Comparison of ENCODE assay signal across 9 cellular contexts in genomic region chr17:78722101-78722761, GRCh38. TPM values are rescaled to one million over a fixed set of nuclear protein-coding genes. Genes with fewer than 3 reads are reported as not detected.
DNase-seq lines count a peak whose midpoint lies in the region; ATAC-seq, FAIRE-seq and TF ChIP-seq lines count a peak whose summit lies in the region.
"Had no signal": no experiment of that assay in that cellular context is flagged by ENCODE, and none has a peak within 500 bp of the region (broad histone marks: within the 10 kb centered on the region; RNA-seq: fewer than 3 reads in every experiment).

No MANE protein-coding gene starts in this region.

- TF ChIP-seq CTCF in GM23338 (conservative IDR thresholded peaks at IDR 0.05; ENCODE audit: low read depth in 2 of 2) (no peak), astrocyte (IDR thresholded peaks at IDR 0.05; ENCODE audit: insufficient read depth, low read depth, low read length) (no peak)

- peaks cover 24% of the 10 kb centered on the region for H3K27me3 Mint-ChIP-seq in GM23338 (ENCODE audit: insufficient read depth, low read depth, poor library complexity)
- no peaks in the 10 kb centered on the region for H3K27me3 Mint-ChIP-seq in astrocyte (ENCODE audit: low read depth, unreplicated experiment)

- TF ChIP-seq POLR2A in GM18505 (IDR thresholded peaks at IDR 0.05; ENCODE audit: borderline replicate concordance, extremely low read depth, insufficient read depth, insufficient read length): no peak

- H3K79me2 ChIP-seq in GM23338 (replicated peaks; ENCODE audit: insufficient read depth) (peaks cover 37% of the 10 kb centered on the region), astrocyte (ENCODE audit: insufficient read depth, low read length) (peaks cover 42% of the 10 kb centered on the region)

- H3K27ac Mint-ChIP-seq in GM23338 (no peak overlapping the region), astrocyte (ENCODE audit: unreplicated experiment) (no peak overlapping the region)

- peaks cover 16% of the 10 kb centered on the region; the same call in 1 of the 2 replicates for H3F3A ChIP-seq in GM23338 (replicated peaks; ENCODE audit: low read depth)

- H3K4me1 ChIP-seq in GM23338 (ENCODE audit: insufficient read depth) (peaks cover 63% of the 10 kb centered on the region), astrocyte (ENCODE audit: insufficient read depth, low read length) (peaks cover 12% of the 10 kb centered on the region), mucosa of rectum (ENCODE audit: control insufficient read depth in 2 of 2, insufficient read depth in 2 of 2, low read length in 2 of 2) (peaks cover 60% of the 10 kb centered on the region in 2 donors)

- H3K9me2 ChIP-seq in GM23338 (ENCODE audit: insufficient read depth): no peaks in the 10 kb centered on the region

- no peak overlapping the region for H3K9ac ChIP-seq in astrocyte (ENCODE audit: low read length)
- H3K9ac ChIP-seq in mucosa of rectum (ENCODE audit: low read depth in 1 of 2, low read length in 2 of 2): peak overlapping the region in 1 of 2 donors; percentile 15

- H3K9me3 ChIP-seq in astrocyte (ENCODE audit: insufficient read depth, low read depth, low read length) (no peaks in the 10 kb centered on the region), mucosa of rectum (ENCODE audit: control insufficient read depth in 2 of 2, low read length in 2 of 2) (no peaks in the 10 kb centered on the region)

- ATAC-seq in GM23338 (peak; percentile 10), HG03139 (IDR thresholded peaks at IDR 0.05; ENCODE audit: unreplicated experiment) (no peak), GM18505 (IDR thresholded peaks at IDR 0.05; ENCODE audit: unreplicated experiment) (no peak), GM21360 (IDR thresholded peaks at IDR 0.05; ENCODE audit: unreplicated experiment) (no peak)

- no peak for FAIRE-seq in astrocyte (lab: Jason Lieb, UNC)

- no peaks in the 10 kb centered on the region for H3K36me3 Mint-ChIP-seq in GM23338 (ENCODE audit: low read depth)
- peaks cover 3% of the 10 kb centered on the region for H3K36me3 Mint-ChIP-seq in astrocyte (ENCODE audit: low read depth, unreplicated experiment)

- H3K4me3 ChIP-seq in GM23338 (peak overlapping the region; percentile 60), astrocyte (ENCODE audit: insufficient read depth, low read depth, low read length) (no peak overlapping the region), mucosa of rectum (ENCODE audit: low read length in 2 of 2) (peak overlapping the region in 1 of 2 donors; percentile 53)

- H3K4me2 ChIP-seq in GM23338 (peak overlapping the region; percentile 92), astrocyte (ENCODE audit: low read length) (no peak overlapping the region)

- H3K27me3 ChIP-seq in GM23338 (ENCODE audit: insufficient read depth) (no peaks in the 10 kb centered on the region), astrocyte (ENCODE audit: insufficient read depth, low read length) (no peaks in the 10 kb centered on the region), mucosa of rectum (ENCODE audit: control insufficient read depth in 2 of 2, insufficient read depth in 2 of 2, low read length in 2 of 2) (no peaks in the 10 kb centered on the region)

- H4K20me1 ChIP-seq in GM23338 (replicated peaks; ENCODE audit: insufficient read depth): peaks cover 7% of the 10 kb centered on the region
- peaks cover 80% of the 10 kb centered on the region for H4K20me1 ChIP-seq in astrocyte (ENCODE audit: insufficient read depth, low read length)

- no peaks in the 10 kb centered on the region for H3K9me3 Mint-ChIP-seq in GM23338
- no peaks in the 10 kb centered on the region for H3K9me3 Mint-ChIP-seq in astrocyte (ENCODE audit: unreplicated experiment)

- no peak overlapping the region for H3K27ac ChIP-seq in GM23338 (ENCODE audit: low read depth)
- no peak overlapping the region for H3K27ac ChIP-seq in astrocyte (ENCODE audit: low read depth, low read length)
- peak overlapping the region; percentile 35 to 80 for H3K27ac ChIP-seq in mucosa of rectum (ENCODE audit: low read depth in 2 of 2, low read length in 2 of 2)

- H2AFZ ChIP-seq in GM23338 (no peak overlapping the region), astrocyte (ENCODE audit: low read depth, low read length) (no peak overlapping the region)

- H3K4me1 Mint-ChIP-seq in GM23338 (peaks cover 73% of the 10 kb centered on the region), astrocyte (ENCODE audit: low read depth, unreplicated experiment) (peaks cover 33% of the 10 kb centered on the region)

- H3K36me3 ChIP-seq in GM23338 (ENCODE audit: insufficient read depth): no peaks in the 10 kb centered on the region
- H3K36me3 ChIP-seq in astrocyte (ENCODE audit: insufficient read depth, low read length): no peaks in the 10 kb centered on the region
- peaks cover 0 to 3% of the 10 kb centered on the region in 2 donors for H3K36me3 ChIP-seq in mucosa of rectum (ENCODE audit: control insufficient read depth in 2 of 2, insufficient read depth in 2 of 2, low read length in 2 of 2)

- DNase-seq in AG20443 (ENCODE audit: low spot score) (peak; percentile 27), GM23338 (ENCODE audit: low spot score) (peak; percentile 25), astrocyte (ENCODE audit: low read depth) (no peak), NOMO-1 treated with DMSO at 0.1 percent for 48 hours (lab: John Stamatoyannopoulos, UW; ENCODE audit: unreplicated experiment) (no peak)
- DNase-seq: central memory CD4-positive, alpha-beta T cell had no signal

- H3K4me3 Mint-ChIP-seq in GM23338: peak overlapping the region; percentile 75; the same call in 2 of the 3 replicates
- H3K4me3 Mint-ChIP-seq in astrocyte (ENCODE audit: unreplicated experiment): peak overlapping the region; percentile 46

TF ChIP-seq in GM23338, 12 proteins besides CTCF, POLR2A, EP300 and RAD21:
- TF ChIP-seq STAT1 (IDR thresholded peaks at IDR 0.05; ENCODE audit: unreplicated experiment): no peak
- TF ChIP-seq ETS1 (IDR thresholded peaks at IDR 0.05): no peak
- TF ChIP-seq ZNF331 (CRISPR knock-in tag; IDR thresholded peaks at IDR 0.05; ENCODE audit: low read depth): no peak
- no peak for TF ChIP-seq REST (IDR thresholded peaks at IDR 0.05; ENCODE audit: unreplicated experiment)
TF ChIP-seq in GM23338: peak in this region for 0.

RNA-seq across cellular contexts. Expression of gene CYTH1, which starts 59.8 kb away (rescaled TPM):
- 14.5 and 21.2 TPM in 2 replicates for total RNA-seq in GM23338 (2014; rRNA removed; shearing (Covaris generic))
- polyA plus RNA-seq in GM23338 (2016; fragmentation: Nextera tagmentation; extraction: Ambion mirVana): 12.2 and 13.8 TPM in 2 replicates
- total RNA-seq in astrocyte: 22.4 and 25.0 TPM in 2 replicates

Comparison
In these comparisons a context has a peak if more than half of its experiments do, and no peak if none do; other contexts are left out.
1. DNase-seq: peak in AG20443 (single experiment) and GM23338 (single experiment); none in astrocyte (single experiment) and NOMO-1 treated with DMSO at 0.1 percent for 48 hours (single experiment).
2. H3K27ac ChIP-seq: peak in mucosa of rectum (2 of 2); none in GM23338 (single experiment) and astrocyte (single experiment).